In genomic region chr1:1891349-1892078, GRCh38 we compare ENCODE assay signal across 8 cellular contexts. TPM values are rescaled to one million over a fixed set of nuclear protein-coding genes. Genes with fewer than 3 reads are reported as not detected.
A peak's percentile ranks its signal among the peaks of the same experiment; 100 is the strongest.
DNase-seq lines count a peak whose midpoint lies in the region; ATAC-seq and TF ChIP-seq lines count a peak whose summit lies in the region.

No MANE protein-coding gene starts in this region.

- H3K27ac ChIP-seq in SK-N-MC (peak overlapping the region; percentile 90), left ventricle myocardium inferior (replicated peaks) (peak overlapping the region; percentile 97), aorta (ENCODE audit: low read depth in 1 of 2, low read length in 2 of 2) (peak overlapping the region; percentile 65 to 85)

- CTCF ChIA-PET in AG04449 (lab: Yijun Ruan, JAX), result interaction anchor here (1.0 to 2.0 kb wide), 2 partner anchors 10 to 16 kb away, joined by 3 to 21 read pairs; no protein-coding TSS in a partner anchor

- ATAC-seq in GM18907 (IDR thresholded peaks at IDR 0.05; ENCODE audit: unreplicated experiment) (peak; percentile 21), aorta (ENCODE audit: low FRiP score) (peak; percentile 88)

- intact Hi-C loops in left ventricle myocardium inferior (cut with micrococcal nuclease), result no loop called here
- intact Hi-C loops in aorta (cut with DNase I), result loop anchor here in 1 of 2 donors (5.0 kb wide), 1 partner anchor 109 kb away; no protein-coding TSS in a partner anchor

- POLR2A ChIA-PET in AG04449 (lab: Yijun Ruan, JAX), result interaction anchor here (1.0 kb wide), 1 partner anchor 18 kb away, joined by 4 read pairs; no protein-coding TSS in a partner anchor

- DNase-seq in AG04449 (ENCODE audit: low read depth, low spot score) (no peak), HuH-7.5 (ENCODE audit: low spot score) (peak; percentile 91), SK-N-MC (ENCODE audit: low read depth, low spot score) (no peak), adipocyte (ENCODE audit: low read depth) (peak; percentile 80), left ventricle myocardium inferior (peak; percentile 79), putamen (ENCODE audit: low spot score) (peak; percentile 61), aorta (peak; percentile 85 to 95)

- H3K4me1 ChIP-seq in adipocyte (ENCODE audit: control insufficient read depth, insufficient read depth, low read length) (peaks cover 47% of the 10 kb centered on the region), left ventricle myocardium inferior (peaks cover 78% of the 10 kb centered on the region), aorta (ENCODE audit: control insufficient read depth in 1 of 2, insufficient read depth in 2 of 2, low read length in 2 of 2) (no peaks in the 10 kb centered on the region)

- peaks cover 12% of the 10 kb centered on the region for H3K36me3 ChIP-seq in SK-N-MC (ENCODE audit: insufficient read depth, low read length)
- H3K36me3 ChIP-seq in adipocyte (ENCODE audit: control insufficient read depth, insufficient read depth, low read length, severe bottlenecking), result no peaks in the 10 kb centered on the region
- H3K36me3 ChIP-seq in left ventricle myocardium inferior, result no peaks in the 10 kb centered on the region
- H3K36me3 ChIP-seq in aorta (ENCODE audit: control insufficient read depth in 1 of 2, insufficient read depth in 2 of 2, low read length in 1 of 2), result no peaks in the 10 kb centered on the region

- H3K9ac ChIP-seq in SK-N-MC (ENCODE audit: insufficient read length) (peak overlapping the region; percentile 84), adipocyte (ENCODE audit: low read length) (peak overlapping the region; percentile 87)

- peak overlapping the region; percentile 79 for H3K4me3 ChIP-seq in AG04449 (ENCODE audit: low read depth, low read length)
- peak overlapping the region; percentile 86 for H3K4me3 ChIP-seq in SK-N-MC
- peak overlapping the region; percentile 79 for H3K4me3 ChIP-seq in adipocyte (ENCODE audit: low read length)
- peak overlapping the region; percentile 96 for H3K4me3 ChIP-seq in left ventricle myocardium inferior
- H3K4me3 ChIP-seq in aorta (ENCODE audit: low read length in 2 of 2), result peak overlapping the region; percentile 91 to 99

- no peak for TF ChIP-seq CTCF in AG04449 (IDR thresholded peaks at IDR 0.05; ENCODE audit: insufficient read depth, low read length, missing control alignments)
- no peak for TF ChIP-seq CTCF in left ventricle myocardium inferior (IDR thresholded peaks at IDR 0.05; ENCODE audit: borderline replicate concordance)

- WGBS in aorta, 2 donors, result 1% methylated on average over 46 to 59 of the region's 59 CpGs

- H3K9me3 ChIP-seq in SK-N-MC (ENCODE audit: low read depth, low read length) (no peaks in the 10 kb centered on the region), adipocyte (ENCODE audit: control insufficient read depth, low read length) (no peaks in the 10 kb centered on the region), left ventricle myocardium inferior (replicated peaks) (no peaks in the 10 kb centered on the region), aorta (ENCODE audit: control insufficient read depth, low read length) (no peaks in the 10 kb centered on the region)

- no peaks in the 10 kb centered on the region for H3K27me3 ChIP-seq in adipocyte (replicated peaks; ENCODE audit: control insufficient read depth, insufficient read depth, low read length)
- H3K27me3 ChIP-seq in left ventricle myocardium inferior (ENCODE audit: low read depth), result no peaks in the 10 kb centered on the region
- no peaks in the 10 kb centered on the region for H3K27me3 ChIP-seq in aorta (ENCODE audit: control insufficient read depth in 1 of 2, insufficient read depth in 2 of 2, low read length in 1 of 2)

RNA-seq across cellular contexts. Expression of gene GNB1, which starts 0.6 kb away (rescaled TPM):
- 158 TPM for total RNA-seq in left ventricle myocardium inferior
- 100 to 1,000 TPM; 299 to 312 TPM for total RNA-seq in aorta
- polyA plus RNA-seq in aorta, result 100 to 1,000 TPM; 142 to 197 TPM

RNA-seq across cellular contexts. Expression of gene CALML6, which starts 23.5 kb away (rescaled TPM):
- total RNA-seq in left ventricle myocardium inferior (not detected), aorta (1 to 10 TPM in 1 of 2 donors, not detected in 1; 1.1 TPM)
- polyA plus RNA-seq in aorta, result 1 to 10 TPM in 1 of 2 donors, not detected in 1; 4.5 TPM

RNA-seq across cellular contexts. Expression of gene TMEM52, which starts 27.6 kb away (rescaled TPM):
- 0.47 TPM for total RNA-seq in left ventricle myocardium inferior
- total RNA-seq in aorta, result not detected
- polyA plus RNA-seq in aorta, result under 1 TPM in 1 of 2 donors, not detected in 1; 0.13 TPM

Comparison
In these comparisons a context has a peak if more than half of its experiments do, and no peak if none do; other contexts are left out.
1. DNase-seq: peak in HuH-7.5 (single experiment), adipocyte (single experiment), left ventricle myocardium inferior (single experiment), putamen (single experiment) and aorta (2 of 2); none in AG04449 (single experiment) and SK-N-MC (single experiment).
2. Peak in every context shown above with its lines, with median percentiles within 50 percentile points of each other: H3K4me3 ChIP-seq and H3K27ac ChIP-seq.